ENCODE assay signal across 8 cellular contexts in genomic region chr1:55215194-55216021, GRCh38.
A peak's percentile ranks its signal among the peaks of the same experiment; 100 is the strongest.
DNase-seq lines count a peak whose midpoint lies in the region; ATAC-seq and TF ChIP-seq lines count a peak whose summit lies in the region.

A gene with protein sequence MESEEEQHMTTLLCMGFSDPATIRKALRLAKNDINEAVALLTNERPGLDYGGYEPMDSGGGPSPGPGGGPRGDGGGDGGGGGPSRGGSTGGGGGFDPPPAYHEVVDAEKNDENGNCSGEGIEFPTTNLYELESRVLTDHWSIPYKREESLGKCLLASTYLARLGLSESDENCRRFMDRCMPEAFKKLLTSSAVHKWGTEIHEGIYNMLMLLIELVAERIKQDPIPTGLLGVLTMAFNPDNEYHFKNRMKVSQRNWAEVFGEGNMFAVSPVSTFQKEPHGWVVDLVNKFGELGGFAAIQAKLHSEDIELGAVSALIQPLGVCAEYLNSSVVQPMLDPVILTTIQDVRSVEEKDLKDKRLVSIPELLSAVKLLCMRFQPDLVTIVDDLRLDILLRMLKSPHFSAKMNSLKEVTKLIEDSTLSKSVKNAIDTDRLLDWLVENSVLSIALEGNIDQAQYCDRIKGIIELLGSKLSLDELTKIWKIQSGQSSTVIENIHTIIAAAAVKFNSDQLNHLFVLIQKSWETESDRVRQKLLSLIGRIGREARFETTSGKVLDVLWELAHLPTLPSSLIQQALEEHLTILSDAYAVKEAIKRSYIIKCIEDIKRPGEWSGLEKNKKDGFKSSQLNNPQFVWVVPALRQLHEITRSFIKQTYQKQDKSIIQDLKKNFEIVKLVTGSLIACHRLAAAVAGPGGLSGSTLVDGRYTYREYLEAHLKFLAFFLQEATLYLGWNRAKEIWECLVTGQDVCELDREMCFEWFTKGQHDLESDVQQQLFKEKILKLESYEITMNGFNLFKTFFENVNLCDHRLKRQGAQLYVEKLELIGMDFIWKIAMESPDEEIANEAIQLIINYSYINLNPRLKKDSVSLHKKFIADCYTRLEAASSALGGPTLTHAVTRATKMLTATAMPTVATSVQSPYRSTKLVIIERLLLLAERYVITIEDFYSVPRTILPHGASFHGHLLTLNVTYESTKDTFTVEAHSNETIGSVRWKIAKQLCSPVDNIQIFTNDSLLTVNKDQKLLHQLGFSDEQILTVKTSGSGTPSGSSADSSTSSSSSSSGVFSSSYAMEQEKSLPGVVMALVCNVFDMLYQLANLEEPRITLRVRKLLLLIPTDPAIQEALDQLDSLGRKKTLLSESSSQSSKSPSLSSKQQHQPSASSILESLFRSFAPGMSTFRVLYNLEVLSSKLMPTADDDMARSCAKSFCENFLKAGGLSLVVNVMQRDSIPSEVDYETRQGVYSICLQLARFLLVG (N-terminal part only) (minus strand): TSS chr1:55215364. CDS start chr1:55215113, 251 bp downstream.

- peak; percentile 45 for ATAC-seq in GM18870 (IDR thresholded peaks at IDR 0.05; ENCODE audit: unreplicated experiment)
- ATAC-seq in HG03097 (IDR thresholded peaks at IDR 0.05; ENCODE audit: low FRiP score, unreplicated experiment), result peak; percentile 68

- H3K27me3 ChIP-seq in layer of hippocampus (ENCODE audit: control insufficient read depth, insufficient read depth, low read length), result no peaks in the 10 kb centered on the region

- H3K27ac ChIP-seq in layer of hippocampus (ENCODE audit: low read depth, low read length), result peak within 1 kb of the TSS; percentile 92

- DNase-seq in AG08395 (ENCODE audit: low spot score), result peak; percentile 85
- DNase-seq in NCI-H345 (lab: John Stamatoyannopoulos, UW), result peak; percentile 71
- peak; percentile 76 to 77 for DNase-seq in activated CD4-positive, alpha-beta T cell treated with anti-CD3 and anti-CD28 coated beads for 4 hours
- DNase-seq in choroid plexus epithelial cell (ENCODE audit: low read depth), result peak; percentile 56
- peak; percentile 66 to 74 for DNase-seq in stimulated activated CD4-positive, alpha-beta T cell treated with anti-CD3 and anti-CD28 coated beads, Interleukin-1b, Interleukin-23, amount 100 ng/mL, for 4 hours (ENCODE audit: low read depth in 2 of 2)

- H3K4me3 ChIP-seq in choroid plexus epithelial cell (ENCODE audit: low read depth, low read length), result peak within 1 kb of the TSS; percentile 88

- TF ChIP-seq CTCF in choroid plexus epithelial cell (conservative IDR thresholded peaks at IDR 0.05; ENCODE audit: low read depth, low read length), result no peak

Comparison
In these comparisons a context has a peak if more than half of its experiments do, and no peak if none do; other contexts are left out.
1. Peak in every context shown above with its lines: DNase-seq, ATAC-seq, H3K4me3 ChIP-seq and H3K27ac ChIP-seq.